Comparison of ENCODE assay signal across 1 cellular context in genomic region chr6:117483004-117483644, GRCh38.
TF ChIP-seq lines count a peak whose summit lies in the region.

No MANE protein-coding gene starts in this region.

TF ChIP-seq in K562, 482 proteins besides CTCF, POLR2A, EP300 and RAD21 (continues in another document):
- TF ChIP-seq MGA (IDR thresholded peaks at IDR 0.05), result peak; percentile 92
- TF ChIP-seq MCM5 (IDR thresholded peaks at IDR 0.05; ENCODE audit: low read depth), result no peak
- peak; percentile 65; the same call in 1 of the 2 replicates for TF ChIP-seq TFAP4 (CRISPR knock-in tag; IDR thresholded peaks at IDR 0.05; ENCODE audit: borderline replicate concordance)
- peak; percentile 87 for TF ChIP-seq BHLHE40 (IDR thresholded peaks at IDR 0.05; ENCODE audit: low read length)
- TF ChIP-seq EP400 (IDR thresholded peaks at IDR 0.05), result peak; percentile 74; the same call in 1 of the 2 replicates
- no peak for TF ChIP-seq ZNF316 (IDR thresholded peaks at IDR 0.05)
- TF ChIP-seq ZFX (CRISPR knock-in tag; IDR thresholded peaks at IDR 0.05), result peak; percentile 74
- peak; percentile 59; the same call in 1 of the 2 replicates for TF ChIP-seq ZBTB7A (IDR thresholded peaks at IDR 0.05; ENCODE audit: borderline replicate concordance, control insufficient read depth, low read depth, low read length)
- TF ChIP-seq HMBOX1 (IDR thresholded peaks at IDR 0.05), result no peak
- no peak for TF ChIP-seq E2F1 (CRISPR knock-in tag; IDR thresholded peaks at IDR 0.05)
- peak; percentile 71; the same call in 1 of the 2 replicates for TF ChIP-seq LCOR (CRISPR knock-in tag; IDR thresholded peaks at IDR 0.05)
- no peak for TF ChIP-seq MTA2 (IDR thresholded peaks at IDR 0.05; ENCODE audit: low read depth)
- TF ChIP-seq ZBTB40 (IDR thresholded peaks at IDR 0.05), result peak; percentile 34; the same call in 1 of the 2 replicates
- no peak for TF ChIP-seq ZBTB40 (CRISPR knock-in tag; IDR thresholded peaks at IDR 0.05)
- no peak for TF ChIP-seq ZNF444 (CRISPR knock-in tag; IDR thresholded peaks at IDR 0.05)
- no peak for TF ChIP-seq ZNF717 (CRISPR knock-in tag; IDR thresholded peaks at IDR 0.05)
- TF ChIP-seq TBP (optimal IDR thresholded peaks at IDR 0.05; ENCODE audit: low read depth, low read length), result peak; percentile 11
- TF ChIP-seq ZNF232 (CRISPR knock-in tag; IDR thresholded peaks at IDR 0.05), result no peak
- peak; percentile 74; the same call in 1 of the 2 replicates for TF ChIP-seq E2F5 (CRISPR knock-in tag; IDR thresholded peaks at IDR 0.05)
- TF ChIP-seq PML (IDR thresholded peaks at IDR 0.05; ENCODE audit: low read length), result 0 out of 2 replicates have a peak, but pooled peaks have one; percentile 36
- TF ChIP-seq TAF9B (IDR thresholded peaks at IDR 0.05; ENCODE audit: partially characterized antibody), result peak; percentile 33
- TF ChIP-seq MAX (CRISPR knock-in tag; IDR thresholded peaks at IDR 0.05), result peak; percentile 79
- TF ChIP-seq ARID1B (IDR thresholded peaks at IDR 0.05), result no peak
- no peak for TF ChIP-seq CTCFL (IDR thresholded peaks at IDR 0.05; ENCODE audit: borderline replicate concordance, insufficient read depth, low read depth, low read length, poor library complexity, severe bottlenecking)
- TF ChIP-seq CREM (IDR thresholded peaks at IDR 0.05; ENCODE audit: low read depth), result no peak
- TF ChIP-seq PHF8 (IDR thresholded peaks at IDR 0.05; ENCODE audit: borderline replicate concordance, low read length), result peak; percentile 41; the same call in 1 of the 2 replicates
